In genomic region chr13:112710855-112711527, GRCh38 we compare ENCODE assay signal across 11 cellular contexts. TPM values are rescaled to one million over a fixed set of nuclear protein-coding genes. Genes with fewer than 3 reads are reported as not detected.
A peak's percentile ranks its signal among the peaks of the same experiment; 100 is the strongest.
DNase-seq lines count a peak whose midpoint lies in the region; ATAC-seq and TF ChIP-seq lines count a peak whose summit lies in the region.
"Had no signal": no experiment of that assay in that cellular context is flagged by ENCODE, and none has a peak within 500 bp of the region (broad histone marks: within the 10 kb centered on the region; RNA-seq: fewer than 3 reads in every experiment).

No MANE protein-coding gene starts in this region.

- H3K27me3 Mint-ChIP-seq in H9 (ENCODE audit: low read depth): peaks cover 1% of the 10 kb centered on the region; the same call in 1 of the 2 replicates

- no peak overlapping the region for H2BK20ac ChIP-seq in H9 (ENCODE audit: low read depth, low read length, poor library complexity, severe bottlenecking)

- no peak overlapping the region for H2BK12ac ChIP-seq in H9 (ENCODE audit: insufficient read length, low read depth, low read length)

- no peak overlapping the region for H4K5ac ChIP-seq in H9 (ENCODE audit: insufficient read length, low read depth, low read length)

- no peaks in the 10 kb centered on the region for H3K79me1 ChIP-seq in H9 (ENCODE audit: insufficient read depth, low read depth, low read length, poor library complexity, severe bottlenecking)

- H3K14ac ChIP-seq in H9 (ENCODE audit: insufficient read depth, low read length): no peak overlapping the region

- H4K8ac ChIP-seq in H9 (replicated peaks; ENCODE audit: insufficient read length, low read depth, low read length): no peak overlapping the region

- peaks cover 9 to 23% (median 14%) of the 10 kb centered on the region in 3 experiments for H3K36me3 Mint-ChIP-seq in H9 (ENCODE audit: insufficient read depth in 1 of 3, low read depth in 3 of 3)

- ATAC-seq in GM21619 (IDR thresholded peaks at IDR 0.05; ENCODE audit: unreplicated experiment): no peak
- ATAC-seq in HG02970 (IDR thresholded peaks at IDR 0.05; ENCODE audit: low FRiP score, unreplicated experiment): no peak

- H3K56ac ChIP-seq in H9 (ENCODE audit: insufficient read length, low read depth, low read length): no peak overlapping the region

- DNase-seq in H9: no peak
- no peak for DNase-seq in cardiac fibroblast (ENCODE audit: low read depth in 2 of 2)
- DNase-seq in NCI-H2081 treated with DMSO at 0.1 percent for 48 hours (lab: John Stamatoyannopoulos, UW): no peak
- DNase-seq in NCI-H748 (lab: John Stamatoyannopoulos, UW; ENCODE audit: unreplicated experiment): no peak
- DNase-seq: activated CD4-positive, CD25-positive, alpha-beta regulatory T cell; immature natural killer cell; stimulated activated CD4-positive, alpha-beta T cell treated with anti-CD3 and anti-CD28 coated beads, Interleukin-2, amount 100 ng/mL, for 24 hours had no signal

- H3K18ac ChIP-seq in H9 (ENCODE audit: insufficient read length, low read depth, low read length): no peak overlapping the region

- no peak overlapping the region for H3K4ac ChIP-seq in H9 (ENCODE audit: low read depth, low read length)

- H3K4me3 ChIP-seq in cardiac fibroblast (replicated peaks in 1 of 2; ENCODE audit: low read depth in 2 of 2, low read length in 2 of 2): peak overlapping the region; percentile 22 to 24
- peak overlapping the region in 2 of 3 donors; percentile 28 to 64 for H3K4me3 ChIP-seq in skeletal muscle tissue (ENCODE audit: low read length in 3 of 3)

- no peak overlapping the region for H3T11ph ChIP-seq in H9 (ENCODE audit: low read length)

- peak overlapping the region; percentile 57 for H3K4me2 ChIP-seq in H9 (ENCODE audit: insufficient read depth, insufficient read length, low read length)

- no peak overlapping the region for H2BK5ac ChIP-seq in H9 (ENCODE audit: insufficient read length, low read length)

- no peaks in the 10 kb centered on the region for H4K20me1 ChIP-seq in H9 (ENCODE audit: control insufficient read depth, insufficient read depth, insufficient read length)

- peaks cover 3% of the 10 kb centered on the region for H3K23me2 ChIP-seq in H9 (ENCODE audit: insufficient read length, low read depth, low read length, poor library complexity, severe bottlenecking)

- H3K4me1 ChIP-seq in H9 (ENCODE audit: insufficient read depth, low read length): peaks cover 17% of the 10 kb centered on the region; the same call in 1 of the 2 replicates
- H3K4me1 ChIP-seq in skeletal muscle tissue (ENCODE audit: control insufficient read depth in 3 of 3, insufficient read depth in 3 of 3, low read length in 3 of 3): peaks cover 18 to 29% (median 20%) of the 10 kb centered on the region in 3 donors

- no peak overlapping the region for H3K23ac ChIP-seq in H9 (ENCODE audit: insufficient read length, low read depth, low read length)

- no peak overlapping the region for H2BK15ac ChIP-seq in H9 (ENCODE audit: low read depth, low read length)

- no peak overlapping the region for H2AFZ ChIP-seq in H9 (ENCODE audit: low read length)

- H3K9me3 ChIP-seq in H9 (ENCODE audit: control insufficient read depth, low read depth, low read length): no peaks in the 10 kb centered on the region
- H3K9me3 ChIP-seq in skeletal muscle tissue (ENCODE audit: control insufficient read depth in 3 of 3, low read length in 3 of 3): no peaks in the 10 kb centered on the region

- H3K27ac ChIP-seq in H9 (ENCODE audit: insufficient read length, low read depth, low read length): peak overlapping the region; percentile 93
- peak overlapping the region; percentile 74 for H3K27ac ChIP-seq in layer of hippocampus (ENCODE audit: low read depth, low read length)
- H3K27ac ChIP-seq in skeletal muscle tissue (ENCODE audit: low read depth, low read length): peak overlapping the region; percentile 81

- H4K91ac ChIP-seq in H9 (ENCODE audit: insufficient read length, low read depth, low read length): no peak overlapping the region

- peaks cover 4 to 10% of the 10 kb centered on the region in 2 experiments; a peak in 3 of 5 replicates for H3K9me3 Mint-ChIP-seq in H9
- H3K9me3 Mint-ChIP-seq: immature natural killer cell had no signal

- H3K4me1 Mint-ChIP-seq in H9: peaks cover 67 to 76% of the 10 kb centered on the region in 2 experiments

- H3K27ac Mint-ChIP-seq in H9: peak overlapping the region; percentile 98 to 99 (median 98)
- H3K27ac Mint-ChIP-seq: immature natural killer cell had no signal

- H3K36me3 ChIP-seq in skeletal muscle tissue (ENCODE audit: control insufficient read depth in 3 of 3, insufficient read depth in 3 of 3, low read length in 3 of 3): peaks cover 0 to 3% (median 0%) of the 10 kb centered on the region in 3 donors

- WGBS in H9 (ENCODE audit: extremely low coverage, insufficient read length, low lambda C conversion rate): no CpG with 5 or more reads among the region's 22 CpGs

- no peak overlapping the region for H2AK5ac ChIP-seq in H9 (ENCODE audit: insufficient read length, low read length)

- TF ChIP-seq CTCF in H9 (conservative IDR thresholded peaks at IDR 0.05) (no peak), cardiac fibroblast (IDR thresholded peaks at IDR 0.05; ENCODE audit: low read depth, low read length) (no peak)

- no peak overlapping the region for H2BK120ac ChIP-seq in H9 (ENCODE audit: low read depth, low read length, poor library complexity, severe bottlenecking)

- H3K9ac ChIP-seq in H9 (ENCODE audit: extremely low read depth, insufficient read length, low read length): no peak overlapping the region
- H3K9ac ChIP-seq in skeletal muscle tissue (ENCODE audit: low read depth in 1 of 3, low read length in 3 of 3): peak overlapping the region in 2 of 3 donors; percentile 55 to 79

- peaks cover 6% of the 10 kb centered on the region; the same call in 1 of the 2 replicates for H3K79me2 ChIP-seq in H9 (ENCODE audit: insufficient read depth, low read length)

- peak overlapping the region; percentile 55 to 64; a peak in 4 of 5 replicates for H3K4me3 Mint-ChIP-seq in H9
- H3K4me3 Mint-ChIP-seq: immature natural killer cell had no signal

- H3K27me3 ChIP-seq in H9 (ENCODE audit: insufficient read depth, low read length) (no peaks in the 10 kb centered on the region), layer of hippocampus (ENCODE audit: control insufficient read depth, insufficient read depth, low read length) (no peaks in the 10 kb centered on the region), skeletal muscle tissue (ENCODE audit: control insufficient read depth in 3 of 3, insufficient read depth in 3 of 3, low read length in 3 of 3) (no peaks in the 10 kb centered on the region)

RNA-seq across cellular contexts. Expression of gene ATP11A, which starts 21.2 kb away (rescaled TPM):
- total RNA-seq in H9 (2021) (61.6 and 65.3 TPM in 2 replicates), skeletal muscle tissue (11.5 TPM)
